8 cellular contexts compared by ENCODE assay signal in the genomic region with DNA sequence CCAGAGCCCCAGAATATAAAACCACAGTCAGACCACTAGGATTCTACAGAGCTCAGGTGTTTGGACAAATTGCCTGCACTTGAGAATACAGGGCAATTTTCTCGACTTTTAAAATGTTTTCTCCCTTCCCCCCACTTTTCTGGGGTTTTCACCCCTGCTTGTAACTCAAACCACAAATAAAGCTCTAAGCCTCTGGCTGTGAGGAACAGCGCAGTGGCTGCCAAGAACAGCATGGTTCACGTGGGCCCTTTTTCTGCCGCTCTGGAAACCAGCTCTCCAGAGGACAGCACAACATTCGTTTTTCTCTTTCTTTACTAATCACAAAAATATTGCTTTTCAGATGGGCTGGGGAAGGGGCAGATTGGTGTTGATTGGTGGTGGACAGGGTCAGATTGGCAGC.
DNase-seq lines count a peak whose midpoint lies in the region; ATAC-seq and TF ChIP-seq lines count a peak whose summit lies in the region.

No MANE protein-coding gene starts in this region.

- H3K4me3 Mint-ChIP-seq in natural killer cell treated with Interleukin-12 subunit alpha and Interleukin-12 subunit beta and Interleukin-15 and Interleukin-18, amount 100 ng/mL, for 72 hours, result peak overlapping the region; percentile 69

- ATAC-seq in natural killer cell treated with Interleukin-12 subunit alpha and Interleukin-12 subunit beta and Interleukin-15 and Interleukin-18, amount 100 ng/mL, for 72 hours, result peak; percentile 55 to 59
- no peak for ATAC-seq in HG02798 (IDR thresholded peaks at IDR 0.05; ENCODE audit: poor library complexity, unreplicated experiment)

- H3K4me1 ChIP-seq in ACC112 (ENCODE audit: control insufficient read depth, insufficient read depth, low read length, unreplicated experiment), result peaks cover 68% of the 10 kb centered on the region

- H3K9me3 Mint-ChIP-seq in natural killer cell treated with Interleukin-12 subunit alpha and Interleukin-12 subunit beta and Interleukin-15 and Interleukin-18, amount 100 ng/mL, for 72 hours, result peaks cover 5% of the 10 kb centered on the region

- peak overlapping the region; percentile 84 to 96 for H3K27ac Mint-ChIP-seq in natural killer cell treated with Interleukin-12 subunit alpha and Interleukin-12 subunit beta and Interleukin-15 and Interleukin-18, amount 100 ng/mL, for 72 hours

- no peak overlapping the region for H3K4me3 ChIP-seq in ACC112 (ENCODE audit: low read depth, low read length)
- H3K4me3 ChIP-seq in choroid plexus epithelial cell (ENCODE audit: low read depth, low read length), result no peak overlapping the region

- DNase-seq in Kasumi-1 (lab: John Stamatoyannopoulos, UW) (peak; percentile 11 to 29), choroid plexus epithelial cell (ENCODE audit: low read depth) (peak; percentile 86), NCI-H526 (lab: John Stamatoyannopoulos, UW) (no peak), ecto neural progenitor cell (ENCODE audit: low spot score) (no peak), SHP77 treated with DMSO at 0.1 percent for 48 hours (lab: John Stamatoyannopoulos, UW) (no peak)
- peak; percentile 71 for DNase-seq in natural killer cell treated with Interleukin-12 subunit alpha and Interleukin-12 subunit beta and Interleukin-15 and Interleukin-18, amount 100 ng/mL, for 72 hours (ENCODE audit: low spot score)

- peak overlapping the region; percentile 82 for H3K27ac ChIP-seq in ACC112 (ENCODE audit: low read depth, low read length)

- H3K79me2 ChIP-seq in ACC112 (ENCODE audit: control insufficient read depth, insufficient read depth, low read length, unreplicated experiment), result no peaks in the 10 kb centered on the region

- H3K4me1 Mint-ChIP-seq in natural killer cell treated with Interleukin-12 subunit alpha and Interleukin-12 subunit beta and Interleukin-15 and Interleukin-18, amount 100 ng/mL, for 72 hours (ENCODE audit: low read depth in 2 of 2), result peaks cover 59 to 62% of the 10 kb centered on the region in 2 donors

- H2AFZ ChIP-seq in ACC112 (ENCODE audit: low read length, unreplicated experiment), result peak overlapping the region; percentile 27

- TF ChIP-seq CTCF in choroid plexus epithelial cell (conservative IDR thresholded peaks at IDR 0.05; ENCODE audit: low read depth, low read length), result no peak

- no peaks in the 10 kb centered on the region for H3K36me3 ChIP-seq in ACC112 (ENCODE audit: insufficient read depth, low read length)

- no peaks in the 10 kb centered on the region for H3K27me3 ChIP-seq in ACC112 (ENCODE audit: insufficient read depth, low read length)

- no peaks in the 10 kb centered on the region for H3K36me3 Mint-ChIP-seq in natural killer cell treated with Interleukin-12 subunit alpha and Interleukin-12 subunit beta and Interleukin-15 and Interleukin-18, amount 100 ng/mL, for 72 hours

- H3K27me3 Mint-ChIP-seq in natural killer cell treated with Interleukin-12 subunit alpha and Interleukin-12 subunit beta and Interleukin-15 and Interleukin-18, amount 100 ng/mL, for 72 hours, result no peaks in the 10 kb centered on the region

Comparison
In these comparisons a context has a peak if more than half of its experiments do, and no peak if none do; other contexts are left out.
1. DNase-seq: peak in Kasumi-1 (2 of 2), choroid plexus epithelial cell (single experiment) and natural killer cell treated with Interleukin-12 subunit alpha and Interleukin-12 subunit beta and Interleukin-15 and Interleukin-18, amount 100 ng/mL, for 72 hours (single experiment); none in NCI-H526 (0 of 2), ecto neural progenitor cell (single experiment) and SHP77 treated with DMSO at 0.1 percent for 48 hours (single experiment).